21 cellular contexts compared by ENCODE assay signal in the genomic region with DNA sequence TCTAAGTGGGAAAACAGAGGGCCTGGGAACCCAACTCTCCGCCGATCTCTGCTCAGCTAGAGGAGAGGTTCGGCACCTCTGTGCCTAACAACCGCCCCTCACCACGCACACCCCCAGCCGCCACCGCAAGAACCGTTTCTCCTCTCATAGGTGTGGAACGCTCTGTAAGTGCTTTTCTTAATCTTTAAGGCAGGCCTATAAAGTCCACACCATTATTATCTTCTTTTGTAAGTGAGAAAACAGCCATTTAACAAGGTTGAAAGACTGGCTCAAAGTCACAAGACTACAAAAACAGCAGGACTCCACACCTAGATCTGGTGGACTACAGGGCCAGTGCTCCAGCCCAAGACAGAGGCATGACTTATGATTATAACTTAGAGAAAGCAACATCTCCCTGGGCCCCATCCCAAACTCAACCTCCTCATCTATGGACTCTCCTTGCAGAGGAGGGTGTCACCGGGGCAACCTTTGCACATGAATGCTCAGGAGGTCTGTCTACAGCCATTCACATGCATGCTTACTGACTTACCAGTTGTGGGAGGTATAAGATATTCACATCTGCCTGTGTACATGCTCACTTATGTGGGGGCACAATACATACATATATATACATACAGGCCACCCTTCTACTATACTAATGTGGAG. TPM values are rescaled to one million over a fixed set of nuclear protein-coding genes. Genes with fewer than 3 reads are reported as not detected.
A peak's percentile ranks its signal among the peaks of the same experiment; 100 is the strongest.
DNase-seq lines count a peak whose midpoint lies in the region; ATAC-seq and TF ChIP-seq lines count a peak whose summit lies in the region.
"Had no signal": no experiment of that assay in that cellular context is flagged by ENCODE, and none has a peak within 500 bp of the region (broad histone marks: within the 10 kb centered on the region; RNA-seq: fewer than 3 reads in every experiment).

No MANE protein-coding gene starts in this region.

- H3K27ac Mint-ChIP-seq in endodermal cell = no peak overlapping the region
- no peak overlapping the region for H3K27ac Mint-ChIP-seq in neural crest cell (ENCODE audit: unreplicated experiment)
- no peak overlapping the region for H3K27ac Mint-ChIP-seq in type B pancreatic cell
- H3K27ac Mint-ChIP-seq in T-cell = peak overlapping the region in 1 of 2 donors; percentile 55
- H3K27ac Mint-ChIP-seq: CD8-positive, alpha-beta memory T cell had no signal

- CTCF ChIA-PET in T-cell (lab: Charles Lee) = no interaction called here

- H3K4me3 ChIP-seq in HAP-1 (no peak overlapping the region), endodermal cell (ENCODE audit: low read length) (no peak overlapping the region)
- H3K4me3 ChIP-seq: K562 had no signal

- peak overlapping the region; percentile 57 for H3K4me3 Mint-ChIP-seq in endodermal cell
- peak overlapping the region; percentile 16 for H3K4me3 Mint-ChIP-seq in neural crest cell
- peak overlapping the region; percentile 27 for H3K4me3 Mint-ChIP-seq in type B pancreatic cell
- no peak overlapping the region for H3K4me3 Mint-ChIP-seq in T-cell
- H3K4me3 Mint-ChIP-seq: CD8-positive, alpha-beta memory T cell had no signal

- no peaks in the 10 kb centered on the region for H3K36me3 ChIP-seq in HAP-1 (replicated peaks)
- H3K36me3 ChIP-seq in endodermal cell (ENCODE audit: control insufficient read depth, insufficient read depth, low read length) = no peaks in the 10 kb centered on the region

- in situ Hi-C loops in HAP-1 (cut with MboI; ENCODE audit: low sequenced_read_pairs) = no loop called here

- TF ChIP-seq CTCF in endodermal cell (conservative IDR thresholded peaks at IDR 0.05) (no peak), neural crest cell (conservative IDR thresholded peaks at IDR 0.05) (no peak), type B pancreatic cell (conservative IDR thresholded peaks at IDR 0.05) (no peak)

- H3K9me3 Mint-ChIP-seq in endodermal cell = no peaks in the 10 kb centered on the region
- no peaks in the 10 kb centered on the region for H3K9me3 Mint-ChIP-seq in neural crest cell
- no peaks in the 10 kb centered on the region for H3K9me3 Mint-ChIP-seq in type B pancreatic cell
- H3K9me3 Mint-ChIP-seq in T-cell = no peaks in the 10 kb centered on the region

- no peak overlapping the region for H3K27ac ChIP-seq in endodermal cell (ENCODE audit: low read depth, low read length)

- peaks cover 41% of the 10 kb centered on the region for H3K4me1 ChIP-seq in HAP-1
- peaks cover 17% of the 10 kb centered on the region for H3K4me1 ChIP-seq in endodermal cell (ENCODE audit: control insufficient read depth, insufficient read depth, low read length)

- peaks cover 55% of the 10 kb centered on the region for H3K4me1 Mint-ChIP-seq in endodermal cell
- H3K4me1 Mint-ChIP-seq in neural crest cell = peaks cover 19% of the 10 kb centered on the region
- H3K4me1 Mint-ChIP-seq in type B pancreatic cell (ENCODE audit: unreplicated experiment) = peaks cover 27% of the 10 kb centered on the region
- H3K4me1 Mint-ChIP-seq in T-cell = peaks cover 15 to 20% (median 17%) of the 10 kb centered on the region in 3 donors

- 9% methylated on average over 10 of the region's 10 CpGs; no CpG with 5 or more reads in 1 of the 2 experiments for WGBS in endodermal cell (ENCODE audit: insufficient coverage in 1 of 2, insufficient read length in 1 of 2), 2 experiments

- H3K27me3 Mint-ChIP-seq in endodermal cell (ENCODE audit: insufficient read depth) (peaks cover 97% of the 10 kb centered on the region), neural crest cell (ENCODE audit: low read depth) (peaks cover 100% of the 10 kb centered on the region), type B pancreatic cell (peaks cover 100% of the 10 kb centered on the region), T-cell (peaks cover 60 to 84% of the 10 kb centered on the region in 2 donors)

- H3K27me3 ChIP-seq in HAP-1 (ENCODE audit: low read depth) = no peaks in the 10 kb centered on the region
- peaks cover 100% of the 10 kb centered on the region for H3K27me3 ChIP-seq in endodermal cell (ENCODE audit: control insufficient read depth, insufficient read depth, low read length, poor library complexity, severe bottlenecking)

- DNase-seq in HAP-1 (ENCODE audit: low spot score in 2 of 2) (peak; percentile 41 to 47), endodermal cell (peak; percentile 63), neural crest cell (ENCODE audit: low read depth, low spot score) (no peak), type B pancreatic cell (ENCODE audit: extremely low spot score, unreplicated experiment) (no peak), NCI-H1417 (lab: John Stamatoyannopoulos, UW) (no peak), RKO (ENCODE audit: low spot score) (no peak), T-cell (no peak)
- DNase-seq: C1 segment of cervical spinal cord; CD8-positive, alpha-beta memory T cell; DMS79; NCI-H1105 treated with DMSO at 0.1 percent for 48 hours; NCI-H187; NCI-H2227 treated with DMSO at 0.1 percent for 48 hours; NCI-H510A treated with DMSO at 0.1 percent for 48 hours; NCI-H774; SHP77 treated with DMSO at 0.1 percent for 48 hours; SK-N-SH had no signal

- H3K36me3 Mint-ChIP-seq in endodermal cell (ENCODE audit: low read depth) (no peaks in the 10 kb centered on the region), neural crest cell (ENCODE audit: low read depth) (peaks cover 2% of the 10 kb centered on the region), type B pancreatic cell (peaks cover 4% of the 10 kb centered on the region), T-cell (no peaks in the 10 kb centered on the region)

- no peaks in the 10 kb centered on the region for H3K9me3 ChIP-seq in HAP-1
- no peaks in the 10 kb centered on the region for H3K9me3 ChIP-seq in endodermal cell (ENCODE audit: control insufficient read depth, low read length)
- H3K9me3 ChIP-seq: SK-N-SH had no signal

- ATAC-seq in T-cell (replicated peaks in 1 of 4) = no peak
- ATAC-seq: K562 had no signal

- H3K9ac ChIP-seq in endodermal cell (ENCODE audit: extremely low read depth, low read length, poor library complexity, severe bottlenecking) = no peak overlapping the region
- H3K9ac ChIP-seq: SK-N-SH had no signal

- POLR2A ChIA-PET in T-cell (lab: Charles Lee) = interaction anchor here in 1 of 2 donors (0.8 kb wide), 1 partner anchor 166 kb away, joined by 3 read pairs; no protein-coding TSS in a partner anchor

RNA-seq across cellular contexts. Expression of gene NKX2-3, which starts 7.9 kb away (rescaled TPM):
- total RNA-seq in endodermal cell = not detected
- not detected for polyA plus RNA-seq in endodermal cell (2013, experiment 1 of 2)
- polyA plus RNA-seq in endodermal cell (2013, experiment 2 of 2) = not detected
- not detected in 2 replicates for total RNA-seq in neural crest cell
- not detected in 2 replicates for total RNA-seq in type B pancreatic cell (ENCODE audit: low replicate concordance)
- total RNA-seq in T-cell = under 1 TPM in 1 of 5 donors, not detected in 4; 0.15 TPM
- total RNA-seq: A673; CD8-positive, alpha-beta memory T cell; K562; OCI-LY7; RPMI7951 had no signal
- polyA plus RNA-seq: CD8-positive, alpha-beta memory T cell; K562; SK-N-SH had no signal

Comparison
In these comparisons a context has a peak if more than half of its experiments do, and no peak if none do; other contexts are left out.
1. DNase-seq: peak in HAP-1 (2 of 2) and endodermal cell (single experiment); none in neural crest cell (single experiment), type B pancreatic cell (single experiment), NCI-H1417 (0 of 3), RKO (single experiment) and T-cell (0 of 34).
2. H3K4me3 Mint-ChIP-seq: peak in endodermal cell (single experiment), neural crest cell (single experiment) and type B pancreatic cell (single experiment); none in T-cell (0 of 3).